Comparison of ENCODE assay signal across 12 cellular contexts in the genomic region with DNA sequence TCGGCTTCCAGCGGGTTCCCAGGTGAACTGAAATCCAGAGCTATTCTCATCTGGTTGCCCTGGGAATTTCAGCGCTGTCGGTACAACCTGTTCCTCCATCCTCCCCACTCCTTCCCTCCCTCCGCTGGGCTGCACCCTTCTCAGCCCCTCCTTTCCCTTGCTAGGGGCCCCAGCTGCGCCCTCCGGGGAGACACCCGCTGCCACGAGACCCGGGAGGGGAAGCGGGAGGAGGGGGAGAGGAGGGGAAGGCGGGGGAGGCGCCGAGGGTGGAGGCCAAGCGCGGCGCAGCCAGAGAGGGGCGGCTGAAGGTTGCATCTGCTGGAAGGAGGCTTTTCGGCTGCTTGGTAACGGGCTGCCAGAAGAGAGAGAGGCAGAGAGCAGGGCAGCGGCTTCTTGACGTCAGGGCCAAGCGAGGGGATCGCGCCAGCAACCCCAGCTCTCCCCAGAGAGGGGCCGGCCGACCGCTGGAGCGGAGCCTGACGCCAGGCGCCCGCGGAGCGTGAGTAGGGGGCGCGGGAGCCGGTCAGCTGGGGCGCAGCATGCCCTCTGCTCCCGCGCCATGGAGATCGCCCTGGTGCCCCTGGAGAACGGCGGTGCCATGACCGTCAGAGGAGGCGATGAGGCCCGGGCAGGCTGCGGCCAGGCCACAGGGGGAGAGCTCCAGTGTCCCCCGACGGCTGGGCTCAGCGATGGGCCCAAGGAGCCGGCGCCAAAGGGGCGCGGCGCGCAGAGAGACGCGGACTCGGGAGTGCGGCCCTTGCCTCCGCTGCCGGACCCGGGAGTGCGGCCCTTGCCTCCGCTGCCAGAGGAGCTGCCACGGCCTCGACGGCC. TPM values are rescaled to one million over a fixed set of nuclear protein-coding genes. Genes with fewer than 3 reads are reported as not detected.
A peak's percentile ranks its signal among the peaks of the same experiment; 100 is the strongest.
DNase-seq lines count a peak whose midpoint lies in the region; ATAC-seq and TF ChIP-seq lines count a peak whose summit lies in the region.
"Had no signal": no experiment of that assay in that cellular context is flagged by ENCODE, and none has a peak within 500 bp of the region (broad histone marks: within the 10 kb centered on the region; RNA-seq: fewer than 3 reads in every experiment).

A gene (plus strand): TSS at position 291 of the 831 bp plus-strand sequence. CDS start 269 bp downstream, at position 560.

- TF ChIP-seq CTCF in hepatocyte (IDR thresholded peaks at IDR 0.05; ENCODE audit: poor library complexity) (no peak), natural killer cell (IDR thresholded peaks at IDR 0.05) (no peak)

- peaks cover 28 to 58% of the 10 kb centered on the region in 2 donors for H3K27me3 Mint-ChIP-seq in natural killer cell (ENCODE audit: low read depth in 2 of 2)

- H3K27ac Mint-ChIP-seq in natural killer cell = no peak within 1 kb of the TSS
- H3K27ac Mint-ChIP-seq: CD8-positive, alpha-beta memory T cell; natural killer cell treated with Interleukin-12 subunit alpha and Interleukin-12 subunit beta and Interleukin-15 and Interleukin-18, amount 100 ng/mL, for 72 hours had no signal

- H3K79me2 ChIP-seq in hepatocyte = no peaks in the 10 kb centered on the region

- peaks cover 50% of the 10 kb centered on the region for H3K27me3 ChIP-seq in H7 (ENCODE audit: control insufficient read depth, insufficient read depth, low read length)
- peaks cover 67% of the 10 kb centered on the region for H3K27me3 ChIP-seq in NT2/D1 (ENCODE audit: insufficient read depth, insufficient read length)
- peaks cover 83% of the 10 kb centered on the region for H3K27me3 ChIP-seq in hepatocyte
- H3K27me3 ChIP-seq in rectal smooth muscle tissue (ENCODE audit: control insufficient read depth, insufficient read depth, low read length) = peaks cover 4% of the 10 kb centered on the region

- 5% methylated on average over 40 of the region's 68 CpGs for WGBS in hepatocyte (ENCODE audit: low lambda C conversion rate, missing lambda C conversion rate)

- H3K9me3 ChIP-seq in NT2/D1 (ENCODE audit: insufficient read depth, low read length) (no peaks in the 10 kb centered on the region; the same call in 1 of the 2 replicates), hepatocyte (ENCODE audit: low read depth) (no peaks in the 10 kb centered on the region)

- no peaks in the 10 kb centered on the region for H3K4me1 Mint-ChIP-seq in natural killer cell
- H3K4me1 Mint-ChIP-seq: CD8-positive, alpha-beta memory T cell had no signal

- ATAC-seq in natural killer cell (no peak), GM18867 (IDR thresholded peaks at IDR 0.05; ENCODE audit: unreplicated experiment) (no peak), GM18519 (IDR thresholded peaks at IDR 0.05; ENCODE audit: low FRiP score, unreplicated experiment) (no peak)
- ATAC-seq: natural killer cell treated with Interleukin-12 subunit alpha and Interleukin-12 subunit beta and Interleukin-15 and Interleukin-18, amount 100 ng/mL, for 72 hours had no signal

- H3K4me2 ChIP-seq in hepatocyte = peak within 1 kb of the TSS; percentile 71

- H3K4me3 Mint-ChIP-seq in natural killer cell = no peak within 1 kb of the TSS
- H3K4me3 Mint-ChIP-seq: CD8-positive, alpha-beta memory T cell; natural killer cell treated with Interleukin-12 subunit alpha and Interleukin-12 subunit beta and Interleukin-15 and Interleukin-18, amount 100 ng/mL, for 72 hours had no signal

- H4K20me1 ChIP-seq in hepatocyte (ENCODE audit: insufficient read depth, poor library complexity, severe bottlenecking) = no peaks in the 10 kb centered on the region

- no peaks in the 10 kb centered on the region for H3K9me3 Mint-ChIP-seq in natural killer cell
- H3K9me3 Mint-ChIP-seq: CD8-positive, alpha-beta memory T cell; natural killer cell treated with Interleukin-12 subunit alpha and Interleukin-12 subunit beta and Interleukin-15 and Interleukin-18, amount 100 ng/mL, for 72 hours had no signal

- H2AFZ ChIP-seq in hepatocyte = peak within 1 kb of the TSS; percentile 10

- peaks cover 9% of the 10 kb centered on the region for H3K4me1 ChIP-seq in NT2/D1 (ENCODE audit: insufficient read depth, insufficient read length)
- peaks cover 24% of the 10 kb centered on the region for H3K4me1 ChIP-seq in hepatocyte (ENCODE audit: insufficient read depth)
- peaks cover 15% of the 10 kb centered on the region for H3K4me1 ChIP-seq in rectal smooth muscle tissue (ENCODE audit: control insufficient read depth, insufficient read depth, low read length)

- peak within 1 kb of the TSS; percentile 50 for H3K4me3 ChIP-seq in H7 (ENCODE audit: insufficient read depth, low read depth, low read length)
- peak within 1 kb of the TSS; percentile 52 for H3K4me3 ChIP-seq in NT2/D1 (ENCODE audit: insufficient read length, low read depth)
- H3K4me3 ChIP-seq in hepatocyte = no peak within 1 kb of the TSS
- peak within 1 kb of the TSS; percentile 17 for H3K4me3 ChIP-seq in rectal smooth muscle tissue (ENCODE audit: low read length)

- H3K9ac ChIP-seq in NT2/D1 (ENCODE audit: insufficient read length, low read depth) (peak within 1 kb of the TSS; percentile 76), rectal smooth muscle tissue (ENCODE audit: low read length) (no peak within 1 kb of the TSS)

- intact Hi-C loops in natural killer cell (cut with micrococcal nuclease) = no loop called here

- peak; percentile 87 for DNase-seq in H7
- no peak for DNase-seq in NT2/D1 (ENCODE audit: low read depth, low spot score)
- peak; percentile 61 for DNase-seq in hepatocyte (ENCODE audit: low spot score)
- DNase-seq in natural killer cell = no peak
- no peak for DNase-seq in COLO668 (lab: John Stamatoyannopoulos, UW; ENCODE audit: unreplicated experiment)
- DNase-seq: activated naive CD4-positive, alpha-beta T cell; CD8-positive, alpha-beta memory T cell; erythroblast had no signal

- H3K9me2 ChIP-seq in hepatocyte (replicated peaks; ENCODE audit: insufficient read depth) = no peaks in the 10 kb centered on the region

- no peak within 1 kb of the TSS for H3K27ac ChIP-seq in hepatocyte
- no peak within 1 kb of the TSS for H3K27ac ChIP-seq in rectal smooth muscle tissue (ENCODE audit: low read depth, low read length)

- no peaks in the 10 kb centered on the region for H3K36me3 Mint-ChIP-seq in natural killer cell
- H3K36me3 Mint-ChIP-seq: CD8-positive, alpha-beta memory T cell; natural killer cell treated with Interleukin-12 subunit alpha and Interleukin-12 subunit beta and Interleukin-15 and Interleukin-18, amount 100 ng/mL, for 72 hours had no signal

- H3K36me3 ChIP-seq in H7 (replicated peaks; ENCODE audit: control insufficient read depth, insufficient read depth, low read length) = no peaks in the 10 kb centered on the region
- H3K36me3 ChIP-seq in NT2/D1 (ENCODE audit: insufficient read depth, insufficient read length, low read length) = no peaks in the 10 kb centered on the region
- no peaks in the 10 kb centered on the region for H3K36me3 ChIP-seq in hepatocyte (replicated peaks; ENCODE audit: insufficient read depth, low read depth)
- H3K36me3 ChIP-seq in rectal smooth muscle tissue (ENCODE audit: control insufficient read depth, insufficient read depth, low read length) = no peaks in the 10 kb centered on the region

RNA-seq across cellular contexts. Expression of the gene that starts here (rescaled TPM):
- 0.85 and 1.7 TPM in 2 replicates for total RNA-seq in H7 (2014; rRNA removed; shearing (Covaris generic))
- 1.4 and 1.8 TPM in 2 replicates for total RNA-seq in hepatocyte
- 0.79 and 2.8 TPM in 2 replicates for polyA plus RNA-seq in hepatocyte
- total RNA-seq in natural killer cell = under 1 TPM in 1 of 3 donors, not detected in 2; 0.13 TPM
- total RNA-seq: CD8-positive, alpha-beta memory T cell; natural killer cell treated with Interleukin-12 subunit alpha and Interleukin-12 subunit beta and Interleukin-15 and Interleukin-18, amount 100 ng/mL, for 72 hours had no signal
- polyA plus RNA-seq: CD8-positive, alpha-beta memory T cell had no signal

Comparison
In these comparisons a context has a peak if more than half of its experiments do, and no peak if none do; other contexts are left out.
1. DNase-seq: peak in H7 (single experiment) and hepatocyte (single experiment); none in NT2/D1 (single experiment), natural killer cell (single experiment) and COLO668 (single experiment).